Comparison of ENCODE assay signal across 8 cellular contexts in genomic region chr15:58227706-58228543, GRCh38.
A peak's percentile ranks its signal among the peaks of the same experiment; 100 is the strongest.
DNase-seq lines count a peak whose midpoint lies in the region; ATAC-seq and TF ChIP-seq lines count a peak whose summit lies in the region.

No MANE protein-coding gene starts in this region.

- no peak overlapping the region for H3K4me3 ChIP-seq in AG09309 (ENCODE audit: control insufficient read depth, low read depth, low read length)
- H3K4me3 ChIP-seq in H7 (ENCODE audit: insufficient read depth, low read depth, low read length), result no peak overlapping the region
- no peak overlapping the region for H3K4me3 ChIP-seq in right lobe of liver

- peaks cover 2% of the 10 kb centered on the region; the same call in 1 of the 2 replicates for H3K27me3 ChIP-seq in H7 (ENCODE audit: control insufficient read depth, insufficient read depth, low read length)
- H3K27me3 ChIP-seq in right lobe of liver, result no peaks in the 10 kb centered on the region

- DNase-seq in AG09309 (ENCODE audit: low read depth) (peak; percentile 46), H7 (peak; percentile 62), NCI-H510A treated with DMSO at 0.1 percent for 48 hours (lab: John Stamatoyannopoulos, UW) (peak; percentile 68), dermis blood vessel endothelial cell (peak; percentile 89), right lobe of liver (peak; percentile 70 to 78 (median 73))
- peak; percentile 60 for DNase-seq in activated CD4-positive, alpha-beta T cell treated with anti-CD3 and anti-CD28 coated beads, Interleukin-2, amount 50 U/mL, for 1 hour
- peak; percentile 9 for DNase-seq in stimulated activated CD8-positive, alpha-beta memory T cell treated with anti-CD3 and anti-CD28 coated beads, Interleukin-12 subunit alpha, Interleukin-12 subunit beta, amount 100 ng/mL, for 24 hours (ENCODE audit: extremely low read depth)

- no peak for TF ChIP-seq POLR2A in right lobe of liver (IDR thresholded peaks at IDR 0.05)

- no peaks in the 10 kb centered on the region for H3K9me3 ChIP-seq in right lobe of liver

- peak; percentile 85 for TF ChIP-seq CTCF in AG09309 (IDR thresholded peaks at IDR 0.05; ENCODE audit: control insufficient read depth, insufficient read depth, low read depth, low read length, missing control alignments)
- peak; percentile 81 to 94 (median 91) for TF ChIP-seq CTCF in right lobe of liver (IDR thresholded peaks at IDR 0.05)

- H3K36me3 ChIP-seq in H7 (replicated peaks; ENCODE audit: control insufficient read depth, insufficient read depth, low read length), result no peaks in the 10 kb centered on the region
- no peaks in the 10 kb centered on the region for H3K36me3 ChIP-seq in right lobe of liver

- H3K27ac ChIP-seq in right lobe of liver, result peak overlapping the region in 1 of 3 donors; percentile 9

- peak; percentile 83 to 88 (median 86) for ATAC-seq in right lobe of liver
- no peak for ATAC-seq in GM19035 (IDR thresholded peaks at IDR 0.05; ENCODE audit: unreplicated experiment)

- WGBS in right lobe of liver (ENCODE audit: insufficient coverage, low coverage, low lambda C conversion rate, missing lambda C conversion rate), result 28% methylated on average over 8 of the region's 8 CpGs

- intact Hi-C loops in right lobe of liver (cut with DNase I), result loop anchor here in 1 of 2 donors (10.0 kb wide), 1 partner anchor 537 kb away; no protein-coding TSS in a partner anchor

- peaks cover 0 to 5% (median 0%) of the 10 kb centered on the region in 4 donors for H3K4me1 ChIP-seq in right lobe of liver

Comparison
In these comparisons a context has a peak if more than half of its experiments do, and no peak if none do; other contexts are left out.
1. DNase-seq: peak in every context shown above with its lines; median percentile 89 in dermis blood vessel endothelial cell; 73 in right lobe of liver; 68 in NCI-H510A treated with DMSO at 0.1 percent for 48 hours; 62 in H7; 60 in activated CD4-positive, alpha-beta T cell treated with anti-CD3 and anti-CD28 coated beads, Interleukin-2, amount 50 U/mL, for 1 hour; 46 in AG09309; 9 in stimulated activated CD8-positive, alpha-beta memory T cell treated with anti-CD3 and anti-CD28 coated beads, Interleukin-12 subunit alpha, Interleukin-12 subunit beta, amount 100 ng/mL, for 24 hours.